11 cellular contexts compared by ENCODE assay signal in the genomic region with DNA sequence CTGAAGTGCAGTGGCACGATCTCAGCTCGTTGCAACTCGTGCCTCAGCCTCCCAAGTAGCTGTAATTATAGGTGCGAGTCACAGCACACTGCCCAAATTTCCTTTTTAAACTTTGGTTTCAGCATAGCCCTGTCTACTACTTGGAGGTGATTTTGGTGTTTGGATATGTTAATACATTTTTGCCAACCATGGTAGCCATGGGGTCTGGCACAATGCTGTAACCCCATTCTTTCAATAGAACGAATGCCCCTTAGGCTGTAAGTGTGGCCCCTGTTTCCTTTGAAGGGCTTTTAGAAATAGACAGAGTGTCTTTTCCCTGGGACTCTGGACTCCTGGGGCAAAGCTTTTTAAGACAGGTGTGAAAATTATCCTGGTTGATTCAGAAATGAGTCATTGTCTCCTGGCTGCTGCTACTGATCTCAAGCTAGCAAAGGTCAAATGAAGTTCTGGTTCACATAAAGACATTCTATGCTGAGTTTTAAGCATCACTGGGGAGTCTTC.
DNase-seq lines count a peak whose midpoint lies in the region; ATAC-seq and TF ChIP-seq lines count a peak whose summit lies in the region.
"Had no signal": no experiment of that assay in that cellular context is flagged by ENCODE, and none has a peak within 500 bp of the region (broad histone marks: within the 10 kb centered on the region; RNA-seq: fewer than 3 reads in every experiment).

No MANE protein-coding gene starts in this region.

- peak; percentile 89 for DNase-seq in A172 (ENCODE audit: low spot score)
- DNase-seq in Panc1 (ENCODE audit: low read depth, low spot score), result peak; percentile 43
- DNase-seq in esophagus squamous epithelium (lab: John Stamatoyannopoulos, UW), result no peak
- no peak for DNase-seq in NCI-H1417 treated with DMSO at 0.1 percent for 48 hours (lab: John Stamatoyannopoulos, UW)
- DNase-seq in HFFc6, result no peak
- DNase-seq in vagina (ENCODE audit: extremely low spot score in 2 of 2), result no peak
- no peak for DNase-seq in central memory CD4-positive, alpha-beta T cell
- DNase-seq: activated T-cell treated with anti-CD3 and anti-CD28 coated beads, Interleukin-2, amount 50 U/mL, for 24 hours; colonic mucosa; head of caudate nucleus had no signal

- no peaks in the 10 kb centered on the region for H3K27me3 ChIP-seq in Panc1 (ENCODE audit: control insufficient read depth, insufficient read depth, low read length)
- H3K27me3 ChIP-seq in esophagus squamous epithelium, result no peaks in the 10 kb centered on the region
- H3K27me3 ChIP-seq in vagina, result no peaks in the 10 kb centered on the region
- H3K27me3 ChIP-seq: colonic mucosa had no signal

- POLR2A ChIA-PET in Panc1 (lab: Charles Lee), result no interaction called here

- no peaks in the 10 kb centered on the region for H3K9me3 Mint-ChIP-seq in HFFc6
- H3K9me3 Mint-ChIP-seq: activated T-cell treated with anti-CD3 and anti-CD28 coated beads, Interleukin-2, amount 50 U/mL, for 24 hours had no signal

- no peak overlapping the region for H3K27ac Mint-ChIP-seq in HFFc6
- H3K27ac Mint-ChIP-seq: activated T-cell treated with anti-CD3 and anti-CD28 coated beads, Interleukin-2, amount 50 U/mL, for 24 hours had no signal

- peaks cover 41% of the 10 kb centered on the region for H3K4me1 Mint-ChIP-seq in HFFc6 (ENCODE audit: low read depth)

- no peaks in the 10 kb centered on the region for H3K4me1 ChIP-seq in Panc1 (ENCODE audit: control insufficient read depth, insufficient read depth, low read length)
- peaks cover 0 to 22% (median 6%) of the 10 kb centered on the region in 3 donors for H3K4me1 ChIP-seq in esophagus squamous epithelium
- no peaks in the 10 kb centered on the region for H3K4me1 ChIP-seq in vagina
- H3K4me1 ChIP-seq: colonic mucosa had no signal

- WGBS in esophagus squamous epithelium, 2 donors, result 33 to 45% methylated on average over 5 of the region's 5 CpGs

- no peak overlapping the region for H3K4me3 ChIP-seq in Panc1 (ENCODE audit: low read depth in 2 of 2, low read length in 2 of 2)
- H3K4me3 ChIP-seq in esophagus squamous epithelium, result no peak overlapping the region
- H3K4me3 ChIP-seq in vagina, result no peak overlapping the region
- H3K4me3 ChIP-seq: colonic mucosa had no signal

- H3K27ac ChIP-seq in Panc1 (ENCODE audit: low read length), result no peak overlapping the region
- peak overlapping the region in 3 of 4 donors; percentile 5 to 20 (median 19) for H3K27ac ChIP-seq in esophagus squamous epithelium
- no peak overlapping the region for H3K27ac ChIP-seq in vagina
- H3K27ac ChIP-seq: colonic mucosa had no signal

- TF ChIP-seq CTCF in Panc1 (IDR thresholded peaks at IDR 0.05) (no peak), esophagus squamous epithelium (IDR thresholded peaks at IDR 0.05) (no peak), HFFc6 (IDR thresholded peaks at IDR 0.05) (no peak), vagina (IDR thresholded peaks at IDR 0.05) (no peak)

- intact Hi-C loops in Panc1 (cut with micrococcal nuclease; ENCODE audit: unreplicated experiment) (no loop called here), esophagus squamous epithelium (cut with DNase I) (no loop called here), vagina (cut with DNase I) (no loop called here)

- in situ Hi-C loops in Panc1 (cut with HindIII; ENCODE audit: low pct_unique_long_range_greater_than_20kb, low sequenced_read_pairs), result no loop called here

- BruUV-seq in Panc1 (replicated peaks; lab: Mats Ljungman, UMichigan), result no TSS peak

- CTCF ChIA-PET in Panc1 (lab: Charles Lee), result no interaction called here

- H3K36me3 ChIP-seq in Panc1 (ENCODE audit: control insufficient read depth, insufficient read depth, low read length), result no peaks in the 10 kb centered on the region
- H3K36me3 ChIP-seq in esophagus squamous epithelium, result no peaks in the 10 kb centered on the region
- no peaks in the 10 kb centered on the region for H3K36me3 ChIP-seq in vagina
- H3K36me3 ChIP-seq: colonic mucosa had no signal

- ATAC-seq in GM21717 (IDR thresholded peaks at IDR 0.05; ENCODE audit: unreplicated experiment) (peak; percentile 7), Panc1 (peak; percentile 51)

- no peak overlapping the region for H3K4me3 Mint-ChIP-seq in HFFc6
- H3K4me3 Mint-ChIP-seq: activated T-cell treated with anti-CD3 and anti-CD28 coated beads, Interleukin-2, amount 50 U/mL, for 24 hours had no signal

- peaks cover 20% of the 10 kb centered on the region for H3K36me3 Mint-ChIP-seq in HFFc6 (ENCODE audit: low read depth)

- peaks cover 3% of the 10 kb centered on the region for H3K27me3 Mint-ChIP-seq in HFFc6 (ENCODE audit: insufficient read depth)
- H3K27me3 Mint-ChIP-seq: activated T-cell treated with anti-CD3 and anti-CD28 coated beads, Interleukin-2, amount 50 U/mL, for 24 hours had no signal

- H3K9me3 ChIP-seq in Panc1 (ENCODE audit: control insufficient read depth, insufficient read depth, low read depth, low read length) (no peaks in the 10 kb centered on the region), esophagus squamous epithelium (no peaks in the 10 kb centered on the region), vagina (no peaks in the 10 kb centered on the region)
- H3K9me3 ChIP-seq: colonic mucosa had no signal

- TF ChIP-seq POLR2A in esophagus squamous epithelium (IDR thresholded peaks at IDR 0.05) (no peak), vagina (IDR thresholded peaks at IDR 0.05) (no peak)

Comparison
In these comparisons a context has a peak if more than half of its experiments do, and no peak if none do; other contexts are left out.
1. DNase-seq: peak in A172 (single experiment) and Panc1 (single experiment); none in esophagus squamous epithelium (single experiment), NCI-H1417 treated with DMSO at 0.1 percent for 48 hours (single experiment), HFFc6 (single experiment), vagina (0 of 2) and central memory CD4-positive, alpha-beta T cell (single experiment).
2. H3K27ac ChIP-seq: peak in esophagus squamous epithelium (3 of 4); none in Panc1 (single experiment) and vagina (single experiment).